In the genomic region with DNA sequence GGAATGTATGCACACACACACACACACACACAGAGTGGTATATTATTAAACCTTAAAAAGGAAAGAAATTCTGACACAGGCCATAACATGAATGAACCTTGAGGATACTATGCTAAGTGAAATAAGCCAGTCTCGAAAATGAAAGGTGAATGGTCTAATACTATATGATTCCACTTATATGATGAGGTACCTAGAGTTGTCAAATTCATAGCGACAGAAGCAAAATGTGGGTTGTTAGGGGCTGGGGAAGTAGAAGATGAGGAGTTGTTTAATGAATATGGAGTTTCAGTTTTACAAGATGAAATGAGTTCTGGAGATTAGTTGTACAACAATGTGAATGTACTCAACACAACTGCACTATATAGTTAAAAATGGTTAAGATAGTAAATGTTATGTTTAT, we compare ENCODE assay signal across 33 cellular contexts.
DNase-seq lines count a peak whose midpoint lies in the region; ATAC-seq, FAIRE-seq and TF ChIP-seq lines count a peak whose summit lies in the region.
"Had no signal": no experiment of that assay in that cellular context is flagged by ENCODE, and none has a peak within 500 bp of the region (broad histone marks: within the 10 kb centered on the region; RNA-seq: fewer than 3 reads in every experiment).

No MANE protein-coding gene starts in this region.

- CTCF ChIA-PET in CD4-positive, alpha-beta T cell (lab: Charles Lee), result no interaction called here

- no peak overlapping the region for H3K27ac Mint-ChIP-seq in activated T-helper 17 cell treated with anti-CD3 and anti-CD28 coated beads, Interleukin-2, amount 50 U/mL, for 72 hours
- no peak overlapping the region for H3K27ac Mint-ChIP-seq in CD4-positive, alpha-beta T cell
- H3K27ac Mint-ChIP-seq: activated CD4-positive, alpha-beta T cell treated with anti-CD3 and anti-CD28 coated beads for 36 hours; activated CD8-positive, alpha-beta T cell treated with anti-CD3 and anti-CD28 coated beads, Interleukin-2, amount 10 ng/mL, durations not matched to agents 7 days and 5 days; activated naive CD4-positive, alpha-beta T cell treated with anti-CD3 and anti-CD28 coated beads, Interleukin-2, amount 50 U/mL, for 72 hours; CD8-positive, alpha-beta memory T cell; naive thymus-derived CD8-positive, alpha-beta T cell; stimulated activated naive CD8-positive, alpha-beta T cell treated with anti-CD3 and anti-CD28 coated beads, Interleukin-15, amount 100 ng/mL, for 72 hours; T-helper 2 cell treated with Interferon-gamma antibody and Interleukin-4, amounts not matched to agents 5 μg/mL and 100 μg/mL, for 36 hours had no signal

- H3K27me3 ChIP-seq in CD4-positive, alpha-beta T cell (ENCODE audit: control insufficient read depth, insufficient read depth, low read length), result no peaks in the 10 kb centered on the region
- H3K27me3 ChIP-seq: gastrocnemius medialis had no signal

- ATAC-seq in GM21528 (IDR thresholded peaks at IDR 0.05; ENCODE audit: low FRiP score, unreplicated experiment), result peak; percentile 45
- ATAC-seq in HG02973 (IDR thresholded peaks at IDR 0.05; ENCODE audit: unreplicated experiment), result peak; percentile 55
- ATAC-seq in activated T-helper 17 cell treated with anti-CD3 and anti-CD28 coated beads, Interleukin-2, amount 50 U/mL, for 72 hours (replicated peaks), result peak; percentile 29
- ATAC-seq in mucosa of descending colon, result no peak
- ATAC-seq in CD4-positive, alpha-beta T cell (ENCODE audit: poor library complexity), result no peak
- ATAC-seq: activated CD4-positive, alpha-beta T cell treated with anti-CD3 and anti-CD28 coated beads for 36 hours; activated CD8-positive, alpha-beta T cell treated with anti-CD3 and anti-CD28 coated beads, Interleukin-2, amount 10 ng/mL, durations not matched to agents 7 days and 5 days; gastrocnemius medialis; K562; lower lobe of right lung; naive thymus-derived CD8-positive, alpha-beta T cell; sciatic nerve; stimulated activated naive CD8-positive, alpha-beta T cell treated with anti-CD3 and anti-CD28 coated beads, Interleukin-15, amount 100 ng/mL, for 72 hours had no signal

- no peaks in the 10 kb centered on the region for H3K9me3 Mint-ChIP-seq in activated T-helper 17 cell treated with anti-CD3 and anti-CD28 coated beads, Interleukin-2, amount 50 U/mL, for 72 hours
- H3K9me3 Mint-ChIP-seq in CD4-positive, alpha-beta T cell, result no peaks in the 10 kb centered on the region
- H3K9me3 Mint-ChIP-seq: activated naive CD4-positive, alpha-beta T cell treated with anti-CD3 and anti-CD28 coated beads, Interleukin-2, amount 50 U/mL, for 72 hours; stimulated activated naive CD8-positive, alpha-beta T cell treated with anti-CD3 and anti-CD28 coated beads, Interleukin-15, amount 100 ng/mL, for 72 hours; T-helper 2 cell treated with Interferon-gamma antibody and Interleukin-4, amounts not matched to agents 5 μg/mL and 100 μg/mL, for 36 hours had no signal

- H3K36me3 Mint-ChIP-seq in activated T-helper 17 cell treated with anti-CD3 and anti-CD28 coated beads, Interleukin-2, amount 50 U/mL, for 72 hours (ENCODE audit: low read depth), result no peaks in the 10 kb centered on the region
- no peaks in the 10 kb centered on the region for H3K36me3 Mint-ChIP-seq in CD4-positive, alpha-beta T cell (ENCODE audit: low read depth)
- H3K36me3 Mint-ChIP-seq: activated naive CD4-positive, alpha-beta T cell treated with anti-CD3 and anti-CD28 coated beads, Interleukin-2, amount 50 U/mL, for 72 hours; CD8-positive, alpha-beta memory T cell; naive thymus-derived CD8-positive, alpha-beta T cell had no signal

- no peak for DNase-seq in GM18507 (ENCODE audit: extremely low spot score, insufficient read length, low read depth)
- DNase-seq in NCI-H748 (lab: John Stamatoyannopoulos, UW; ENCODE audit: unreplicated experiment), result no peak
- DNase-seq in mucosa of descending colon, result no peak
- DNase-seq in CD4-positive, alpha-beta T cell, result no peak
- DNase-seq: activated CD4-positive, alpha-beta T cell treated with anti-CD3 and anti-CD28 coated beads for 36 hours; activated CD8-positive, alpha-beta T cell treated with anti-CD3 and anti-CD28 coated beads, Interleukin-2, amount 10 ng/mL, durations not matched to agents 7 days and 5 days; activated T-cell treated with anti-CD3 and anti-CD28 coated beads for 4 hours; AML-193; anterior cingulate cortex; CD8-positive, alpha-beta memory T cell; DMS153; gastrocnemius medialis; GM23248; kidney glomerular epithelial cell; lower lobe of right lung; naive thymus-derived CD8-positive, alpha-beta T cell; NCI-H1092; NCI-H1694 treated with DMSO at 0.1 percent for 48 hours; NCI-H446 treated with DMSO at 0.1 percent for 48 hours; NCI-H82; SIG-M5; stimulated activated CD8-positive, alpha-beta memory T cell treated with anti-CD3 and anti-CD28 coated beads, Interleukin-4, amount 100 ng/mL, for 48 hours; stimulated activated naive CD8-positive, alpha-beta T cell treated with anti-CD3 and anti-CD28 coated beads, Interleukin-15, amount 100 ng/mL, for 72 hours had no signal

- H3K27me3 Mint-ChIP-seq in activated T-helper 17 cell treated with anti-CD3 and anti-CD28 coated beads, Interleukin-2, amount 50 U/mL, for 72 hours, result no peaks in the 10 kb centered on the region
- H3K27me3 Mint-ChIP-seq in CD4-positive, alpha-beta T cell, result no peaks in the 10 kb centered on the region
- H3K27me3 Mint-ChIP-seq: stimulated activated naive CD8-positive, alpha-beta T cell treated with anti-CD3 and anti-CD28 coated beads, Interleukin-15, amount 100 ng/mL, for 72 hours had no signal

- peak; percentile 46 for FAIRE-seq in GM18507 (lab: Jason Lieb, UNC)
- FAIRE-seq: colon, HTR-8/SVneo, K562 had no signal

- no peak overlapping the region for H3K4me3 Mint-ChIP-seq in activated T-helper 17 cell treated with anti-CD3 and anti-CD28 coated beads, Interleukin-2, amount 50 U/mL, for 72 hours
- no peak overlapping the region for H3K4me3 Mint-ChIP-seq in CD4-positive, alpha-beta T cell
- H3K4me3 Mint-ChIP-seq: activated CD4-positive, alpha-beta T cell treated with anti-CD3 and anti-CD28 coated beads for 36 hours; activated CD8-positive, alpha-beta T cell treated with anti-CD3 and anti-CD28 coated beads, Interleukin-2, amount 10 ng/mL, durations not matched to agents 7 days and 5 days; CD8-positive, alpha-beta memory T cell; naive thymus-derived CD8-positive, alpha-beta T cell; stimulated activated naive CD8-positive, alpha-beta T cell treated with anti-CD3 and anti-CD28 coated beads, Interleukin-15, amount 100 ng/mL, for 72 hours; T-helper 2 cell treated with Interferon-gamma antibody and Interleukin-4, amounts not matched to agents 5 μg/mL and 100 μg/mL, for 36 hours had no signal

- POLR2A ChIA-PET in CD4-positive, alpha-beta T cell (lab: Charles Lee), result no interaction called here

- no peaks in the 10 kb centered on the region for H3K4me1 Mint-ChIP-seq in activated T-helper 17 cell treated with anti-CD3 and anti-CD28 coated beads, Interleukin-2, amount 50 U/mL, for 72 hours
- no peaks in the 10 kb centered on the region for H3K4me1 Mint-ChIP-seq in CD4-positive, alpha-beta T cell (ENCODE audit: low read depth)
- H3K4me1 Mint-ChIP-seq: activated CD4-positive, alpha-beta T cell treated with anti-CD3 and anti-CD28 coated beads for 36 hours; naive thymus-derived CD8-positive, alpha-beta T cell; stimulated activated naive CD8-positive, alpha-beta T cell treated with anti-CD3 and anti-CD28 coated beads, Interleukin-15, amount 100 ng/mL, for 72 hours had no signal

- H3K4me3 ChIP-seq in mucosa of descending colon, result no peak overlapping the region
- H3K4me3 ChIP-seq: gastrocnemius medialis, GM23248, K562, lower lobe of right lung, thoracic aorta had no signal

- no peaks in the 10 kb centered on the region for H3K4me1 ChIP-seq in mucosa of descending colon (ENCODE audit: low read depth)
- H3K4me1 ChIP-seq: gastrocnemius medialis, lower lobe of right lung had no signal

- no peak overlapping the region for H3K27ac ChIP-seq in CD4-positive, alpha-beta T cell (ENCODE audit: low read depth, low read length)
- H3K27ac ChIP-seq: gastrocnemius medialis, GM23248, lower lobe of right lung, thoracic aorta had no signal

- no peaks in the 10 kb centered on the region for H3K9me3 ChIP-seq in mucosa of descending colon
- no peaks in the 10 kb centered on the region for H3K9me3 ChIP-seq in CD4-positive, alpha-beta T cell (ENCODE audit: control insufficient read depth, low read length)
- H3K9me3 ChIP-seq: gastrocnemius medialis, lower lobe of right lung, thoracic aorta had no signal

- no peaks in the 10 kb centered on the region for H3K36me3 ChIP-seq in mucosa of descending colon (ENCODE audit: low read depth)
- H3K36me3 ChIP-seq: gastrocnemius medialis, lower lobe of right lung, thoracic aorta had no signal

- intact Hi-C loops in mucosa of descending colon (cut with DNase I, micrococcal nuclease), result no loop called here
- intact Hi-C loops in CD4-positive, alpha-beta T cell (cut with DNase I, micrococcal nuclease), result no loop called here

- TF ChIP-seq CTCF in mucosa of descending colon (IDR thresholded peaks at IDR 0.05), result no peak
- TF ChIP-seq CTCF in CD4-positive, alpha-beta T cell (IDR thresholded peaks at IDR 0.05), result no peak

Comparison
In these comparisons a context has a peak if more than half of its experiments do, and no peak if none do; other contexts are left out.
1. ATAC-seq: peak in GM21528 (single experiment), HG02973 (single experiment) and activated T-helper 17 cell treated with anti-CD3 and anti-CD28 coated beads, Interleukin-2, amount 50 U/mL, for 72 hours (single experiment); none in mucosa of descending colon (single experiment) and CD4-positive, alpha-beta T cell (single experiment).